Comparison of ENCODE assay signal across 8 cellular contexts in the genomic region with DNA sequence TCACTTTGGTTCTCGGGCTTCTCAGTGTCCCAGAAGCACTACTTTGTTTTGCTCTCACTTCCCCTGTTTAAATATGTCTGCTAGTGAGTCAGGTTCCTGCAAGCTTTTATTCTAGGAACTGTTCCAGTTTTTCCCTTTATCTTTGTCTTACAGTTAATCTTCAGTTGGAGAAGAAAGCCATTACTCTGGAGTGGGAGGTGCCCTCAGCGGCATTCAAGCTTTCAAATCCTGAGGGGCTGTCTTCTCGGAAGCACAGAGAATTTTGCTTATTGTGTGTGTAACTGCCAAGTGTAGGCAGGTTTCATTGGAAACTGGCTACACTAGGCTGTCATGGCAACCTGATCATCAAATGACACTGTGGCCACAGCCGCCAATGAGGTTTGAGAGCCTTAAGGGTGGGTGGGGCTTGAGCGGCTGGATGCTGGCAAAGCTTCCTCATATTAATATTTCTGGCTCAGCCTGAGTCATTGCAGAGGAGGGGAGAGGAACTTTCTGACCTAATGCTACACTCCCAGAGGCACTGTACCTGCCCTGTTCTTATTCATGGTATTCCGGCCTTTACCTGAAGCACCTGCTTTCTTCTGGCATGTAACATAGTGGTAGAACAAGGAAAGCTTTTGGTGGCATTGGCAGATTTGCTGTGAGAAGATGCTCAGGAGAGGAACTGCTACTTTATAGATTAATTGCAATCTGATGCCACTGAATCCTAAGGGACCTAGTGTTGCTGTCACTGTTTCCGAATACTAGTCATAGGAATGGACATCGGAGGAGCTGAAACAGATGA. TPM values are rescaled to one million over a fixed set of nuclear protein-coding genes. Genes with fewer than 3 reads are reported as not detected.
DNase-seq lines count a peak whose midpoint lies in the region; ATAC-seq, FAIRE-seq and TF ChIP-seq lines count a peak whose summit lies in the region.

No MANE protein-coding gene starts in this region.

- peak in 1 of 2 experiments; percentile 12; a peak in 3 of 4 replicates for TF ChIP-seq RAD21 in K562 (CRISPR knock-in tag; conservative IDR thresholded peaks at IDR 0.05 in 1 of 2, IDR thresholded peaks at IDR 0.05 in 1 of 2)

- H3K27ac ChIP-seq in K562 (ENCODE audit: extremely low read depth, low read depth, low read length): peak overlapping the region; percentile 89
- peak overlapping the region; percentile 88 for H3K27ac ChIP-seq in hepatocyte

- ATAC-seq in HG02840 (IDR thresholded peaks at IDR 0.05; ENCODE audit: low FRiP score, unreplicated experiment): peak; percentile 85
- peak; percentile 90 for ATAC-seq in K562
- peak; percentile 90 for ATAC-seq in sciatic nerve

- TSS peak; percentile 33 for BruUV-seq in K562 (replicated peaks; lab: Mats Ljungman, UMichigan)

- peak; percentile 71 for FAIRE-seq in GM12892 (lab: Jason Lieb, UNC)
- FAIRE-seq in K562 (lab: Jason Lieb, UNC): peak; percentile 96

- no peaks in the 10 kb centered on the region for H3K9me1 ChIP-seq in K562 (ENCODE audit: control insufficient read depth, insufficient read depth, low read length)

- H3K9ac ChIP-seq in K562 (ENCODE audit: insufficient read depth in 1 of 2, low read depth in 2 of 2, low read length in 2 of 2): peak overlapping the region; percentile 68 to 80; a peak in 3 of 4 replicates

- intact Hi-C loops in K562 (cut with micrococcal nuclease): loop anchor here (1.0 to 2.0 kb wide), 2 partner anchors 16 to 27 kb away; a partner anchor contains a TSS
- intact Hi-C loops in sciatic nerve (cut with DNase I): no loop called here

- no peaks in the 10 kb centered on the region for H3K9me2 ChIP-seq in hepatocyte (replicated peaks; ENCODE audit: insufficient read depth)

- POLR2A ChIA-PET in K562 (lab: Yijun Ruan, JAX): interaction anchor here (0.6 to 5.6 kb wide), 21 partner anchors 8 to 277 kb away, joined by 3 to 82 read pairs (median 3); a partner anchor contains a TSS

- TF ChIP-seq CTCF in K562 (IDR thresholded peaks at IDR 0.05 in 2 of 3, conservative IDR thresholded peaks at IDR 0.05 in 1 of 3; ENCODE audit: insufficient read depth in 2 of 3, low read depth in 1 of 3, low read length in 3 of 3): no peak
- no peak for TF ChIP-seq CTCF in hepatocyte (IDR thresholded peaks at IDR 0.05; ENCODE audit: poor library complexity)

- H3K4me3 ChIP-seq in K562 (peak overlapping the region; percentile 12; the same call in 1 of the 2 replicates), hepatocyte (no peak overlapping the region)

- H3K79me2 ChIP-seq in K562 (ENCODE audit: control insufficient read depth, insufficient read depth, low read length) (peaks cover 92% of the 10 kb centered on the region), hepatocyte (peaks cover 72% of the 10 kb centered on the region)

- H3K9me3 ChIP-seq in K562 (replicated peaks; ENCODE audit: control insufficient read depth, insufficient read depth, low read depth, low read length) (no peaks in the 10 kb centered on the region), hepatocyte (ENCODE audit: low read depth) (no peaks in the 10 kb centered on the region)

- H3K27me3 ChIP-seq in K562 (ENCODE audit: control insufficient read depth in 2 of 2, insufficient read depth in 2 of 2, low read length in 2 of 2): no peaks in the 10 kb centered on the region
- no peaks in the 10 kb centered on the region for H3K27me3 ChIP-seq in hepatocyte

- H2AFZ ChIP-seq in K562 (ENCODE audit: low read depth, low read length): no peak overlapping the region
- H2AFZ ChIP-seq in hepatocyte: no peak overlapping the region

- H3K4me2 ChIP-seq in K562 (ENCODE audit: insufficient read depth, low read length) (peak overlapping the region; percentile 78), hepatocyte (peak overlapping the region; percentile 26)

- peaks cover 77 to 84% of the 10 kb centered on the region in 2 experiments for H3K4me1 ChIP-seq in K562 (replicated peaks in 1 of 2; ENCODE audit: control insufficient read depth in 2 of 2, insufficient read depth in 2 of 2, low read length in 2 of 2)
- peaks cover 32% of the 10 kb centered on the region for H3K4me1 ChIP-seq in hepatocyte (ENCODE audit: insufficient read depth)

- H4K20me1 ChIP-seq in K562 (replicated peaks; ENCODE audit: control insufficient read depth, insufficient read depth, low read length): 0 out of 2 replicates have a peak, but pooled peaks cover 5% of the 10 kb centered on the region
- H4K20me1 ChIP-seq in hepatocyte (ENCODE audit: insufficient read depth, poor library complexity, severe bottlenecking): no peaks in the 10 kb centered on the region

- TF ChIP-seq POLR2A in GM12892 (IDR thresholded peaks at IDR 0.05; ENCODE audit: low read depth, low read length): no peak
- TF ChIP-seq POLR2A in K562 (conservative IDR thresholded peaks at IDR 0.05): peak; percentile 59

- TF ChIP-seq EP300 in K562 (IDR thresholded peaks at IDR 0.05; ENCODE audit: low read length): peak; percentile 92

- CTCF ChIA-PET in K562 (lab: Yijun Ruan, JAX; ENCODE audit: low intra/inter-chr PET ratio): no interaction called here

- WGBS in K562 (ENCODE audit: insufficient coverage, low coverage, missing lambda C conversion rate): 3% methylated on average over 8 of the region's 8 CpGs
- 45% methylated on average over 8 of the region's 8 CpGs for WGBS in hepatocyte (ENCODE audit: low lambda C conversion rate, missing lambda C conversion rate)

- H3K36me3 ChIP-seq in K562 (ENCODE audit: control insufficient read depth, insufficient read depth, low read length) (peaks cover 73% of the 10 kb centered on the region; the same call in 2 of the 3 replicates), hepatocyte (replicated peaks; ENCODE audit: insufficient read depth, low read depth) (no peaks in the 10 kb centered on the region)

- in situ Hi-C loops in K562 (cut with MboI): no loop called here

- DNase-seq in GM12892 (ENCODE audit: insufficient read length): peak; percentile 77
- DNase-seq in NCI-H1694 (lab: John Stamatoyannopoulos, UW): peak; percentile 84
- peak; percentile 83 for DNase-seq in T1000 (lab: John Stamatoyannopoulos, UW)
- peak; percentile 86 to 97 (median 90) for DNase-seq in K562 (ENCODE audit: extremely low read depth in 1 of 4, low spot score in 3 of 4)
- DNase-seq in hepatocyte (ENCODE audit: low spot score): peak; percentile 96
- DNase-seq in sciatic nerve (ENCODE audit: low spot score): peak; percentile 92
- no peak for DNase-seq in HuH-7 (ENCODE audit: low spot score)

RNA-seq across cellular contexts. Expression of a gene that starts 26.3 kb away (rescaled TPM):
- 5.8 TPM for polyA plus RNA-seq in GM12892 (2012; ENCODE audit: missing spikeins)
- 56.5 and 74.4 TPM in 2 replicates for total RNA-seq in K562 (2011; cell fraction: chromatin; rRNA removed; ENCODE audit: low replicate concordance)
- total RNA-seq in K562 (2011; cell fraction: nucleolus; rRNA removed): 41.5 and 42.5 TPM in 2 replicates
- 26.8 and 33.4 TPM in 2 replicates for total RNA-seq in K562 (2011; cell fraction: nucleoplasm; rRNA removed)
- total RNA-seq in K562 (2014; rRNA removed) (35.9 and 39.5 TPM in 2 replicates), K562 (2014; rRNA removed; fragmentation: Illumina TruSeq; extraction: Trizol) (19.0 and 19.3 TPM in 2 replicates), K562 (2015; rRNA removed; fragmentation: Illumina TruSeq; extraction: Trizol) (23.2 and 25.1 TPM in 2 replicates), K562 (2021) (30.1 and 30.7 TPM in 2 replicates), hepatocyte (52.4 and 62.3 TPM in 2 replicates), sciatic nerve (21.0 TPM)
- polyA plus RNA-seq in K562 (2011; rRNA removed) (21.7 and 26.7 TPM in 2 replicates), K562 (2014; fragmentation: Illumina TruSeq; extraction: Trizol) (18.7 and 25.2 TPM in 2 replicates), K562 (2014; fragmentation: Nextera tagmentation; extraction: Ambion mirVana) (under 1 TPM; 0.07 to 0.10 TPM), K562 (2014; rRNA removed) (27.2 and 31.0 TPM in 2 replicates), hepatocyte (40.1 and 51.0 TPM in 2 replicates)
- polyA plus RNA-seq in K562 (2011; cell fraction: cytosol; rRNA removed): 20.4 and 25.8 TPM in 2 replicates
- polyA plus RNA-seq in K562 (2011; cell fraction: nucleus; rRNA removed): 29.9 and 44.4 TPM in 2 replicates
- polyA plus RNA-seq in K562 (2012): 20.5 and 23.5 TPM in 2 replicates
- 21.0 and 28.2 TPM in 2 replicates for polyA minus RNA-seq in K562 (2011; rRNA and poly(A)+ RNA removed)
- polyA minus RNA-seq in K562 (2011; cell fraction: cytosol; rRNA and poly(A)+ RNA removed): 14.7 and 16.8 TPM in 2 replicates
- polyA minus RNA-seq in K562 (2011; cell fraction: nucleus; rRNA and poly(A)+ RNA removed): 14.8 and 20.9 TPM in 2 replicates

RNA-seq across cellular contexts. Expression of a gene that starts 27.2 kb away (rescaled TPM):
- 6.5 TPM for polyA plus RNA-seq in GM12892 (2012; ENCODE audit: missing spikeins)
- total RNA-seq in K562 (2011; cell fraction: chromatin; rRNA removed; ENCODE audit: low replicate concordance): 14.2 and 31.0 TPM in 2 replicates
- total RNA-seq in K562 (2011; cell fraction: nucleolus; rRNA removed): 27.1 and 29.7 TPM in 2 replicates
- total RNA-seq in K562 (2011; cell fraction: nucleoplasm; rRNA removed): 19.1 and 19.8 TPM in 2 replicates
- total RNA-seq in K562 (2014; rRNA removed) (21.3 and 27.6 TPM in 2 replicates), K562 (2014; rRNA removed; fragmentation: Illumina TruSeq; extraction: Trizol) (15.8 and 16.2 TPM in 2 replicates), K562 (2015; rRNA removed; fragmentation: Illumina TruSeq; extraction: Trizol) (15.9 and 17.4 TPM in 2 replicates), K562 (2021) (23.1 and 26.6 TPM in 2 replicates), hepatocyte (9.6 and 10.3 TPM in 2 replicates), sciatic nerve (7.8 TPM)
- polyA plus RNA-seq in K562 (2011; rRNA removed) (17.2 and 21.5 TPM in 2 replicates), K562 (2014; fragmentation: Illumina TruSeq; extraction: Trizol) (16.3 and 16.9 TPM in 2 replicates), K562 (2014; fragmentation: Nextera tagmentation; extraction: Ambion mirVana) (1 to 10 TPM; 4.8 to 5.3 TPM), K562 (2014; rRNA removed) (17.7 and 17.8 TPM in 2 replicates), hepatocyte (7.0 and 8.0 TPM in 2 replicates)
- polyA plus RNA-seq in K562 (2011; cell fraction: cytosol; rRNA removed): 24.4 and 26.5 TPM in 2 replicates
- 17.1 and 20.0 TPM in 2 replicates for polyA plus RNA-seq in K562 (2011; cell fraction: nucleus; rRNA removed)
- polyA plus RNA-seq in K562 (2012): 16.5 and 19.9 TPM in 2 replicates
- 14.9 and 19.6 TPM in 2 replicates for polyA minus RNA-seq in K562 (2011; rRNA and poly(A)+ RNA removed)
- polyA minus RNA-seq in K562 (2011; cell fraction: cytosol; rRNA and poly(A)+ RNA removed): 14.2 and 26.5 TPM in 2 replicates
- polyA minus RNA-seq in K562 (2011; cell fraction: nucleus; rRNA and poly(A)+ RNA removed): 6.3 and 7.7 TPM in 2 replicates

RNA-seq across cellular contexts. Expression of a gene that starts 33.2 kb away (rescaled TPM):
- 49.9 TPM for polyA plus RNA-seq in GM12892 (2012; ENCODE audit: missing spikeins)
- 91.2 and 285 TPM in 2 replicates for total RNA-seq in K562 (2011; cell fraction: chromatin; rRNA removed; ENCODE audit: low replicate concordance)
- total RNA-seq in K562 (2011; cell fraction: nucleolus; rRNA removed): 223 and 287 TPM in 2 replicates
- total RNA-seq in K562 (2011; cell fraction: nucleoplasm; rRNA removed): 132 and 134 TPM in 2 replicates
- total RNA-seq in K562 (2014; rRNA removed) (196 and 257 TPM in 2 replicates), K562 (2014; rRNA removed; fragmentation: Illumina TruSeq; extraction: Trizol) (34.3 and 50.3 TPM in 2 replicates), K562 (2015; rRNA removed; fragmentation: Illumina TruSeq; extraction: Trizol) (98.9 and 102 TPM in 2 replicates), K562 (2021) (135 and 137 TPM in 2 replicates), hepatocyte (29.4 and 36.5 TPM in 2 replicates), sciatic nerve (33.8 TPM)
- polyA plus RNA-seq in K562 (2011; rRNA removed) (90.1 and 106 TPM in 2 replicates), K562 (2014; fragmentation: Illumina TruSeq; extraction: Trizol) (89.2 and 128 TPM in 2 replicates), K562 (2014; fragmentation: Nextera tagmentation; extraction: Ambion mirVana) (1 to 10 TPM; 2.4 to 6.2 TPM), K562 (2014; rRNA removed) (128 and 149 TPM in 2 replicates), hepatocyte (68.1 and 81.7 TPM in 2 replicates)
- polyA plus RNA-seq in K562 (2011; cell fraction: cytosol; rRNA removed): 92.2 and 177 TPM in 2 replicates
- 244 and 370 TPM in 2 replicates for polyA plus RNA-seq in K562 (2011; cell fraction: nucleus; rRNA removed)
- polyA plus RNA-seq in K562 (2012): 94.0 and 96.2 TPM in 2 replicates
- polyA minus RNA-seq in K562 (2011; rRNA and poly(A)+ RNA removed): 49.5 and 74.8 TPM in 2 replicates
- 57.2 and 75.5 TPM in 2 replicates for polyA minus RNA-seq in K562 (2011; cell fraction: cytosol; rRNA and poly(A)+ RNA removed)
- polyA minus RNA-seq in K562 (2011; cell fraction: nucleus; rRNA and poly(A)+ RNA removed): 73.1 and 77.3 TPM in 2 replicates

RNA-seq across cellular contexts. Expression of a gene that starts 54.9 kb away (rescaled TPM):
- not detected for polyA plus RNA-seq in GM12892 (2012; ENCODE audit: missing spikeins)
- 0.58 and 2.0 TPM in 2 replicates for total RNA-seq in K562 (2011; cell fraction: chromatin; rRNA removed; ENCODE audit: low replicate concordance)
- total RNA-seq in K562 (2011; cell fraction: nucleolus; rRNA removed): 1.1 and 1.3 TPM in 2 replicates
- 1.7 TPM in 1 of 2 replicates, not detected in the other for total RNA-seq in K562 (2011; cell fraction: nucleoplasm; rRNA removed)
- 0.20 and 0.54 TPM in 2 replicates for total RNA-seq in K562 (2014; rRNA removed)
- total RNA-seq in K562 (2014; rRNA removed; fragmentation: Illumina TruSeq; extraction: Trizol): 0.47 TPM in 1 of 2 replicates, not detected in the other
- not detected in 2 replicates for total RNA-seq in K562 (2015; rRNA removed; fragmentation: Illumina TruSeq; extraction: Trizol)
- 0.40 and 0.72 TPM in 2 replicates for total RNA-seq in K562 (2021)
- polyA plus RNA-seq in K562 (2011; rRNA removed): 0.60 and 1.2 TPM in 2 replicates
- polyA plus RNA-seq in K562 (2011; cell fraction: cytosol; rRNA removed): 0.40 and 0.69 TPM in 2 replicates
- polyA plus RNA-seq in K562 (2011; cell fraction: nucleus; rRNA removed): 3.3 and 4.8 TPM in 2 replicates
- 0.16 and 0.37 TPM in 2 replicates for polyA plus RNA-seq in K562 (2012)
- 0.22 and 1.0 TPM in 2 replicates for polyA plus RNA-seq in K562 (2014; fragmentation: Illumina TruSeq; extraction: Trizol)
- polyA plus RNA-seq in K562 (2014; fragmentation: Nextera tagmentation; extraction: Ambion mirVana): under 1 TPM; 0.10 to 0.11 TPM
- polyA plus RNA-seq in K562 (2014; rRNA removed): 0.21 and 0.65 TPM in 2 replicates
- 1.2 and 1.4 TPM in 2 replicates for polyA minus RNA-seq in K562 (2011; rRNA and poly(A)+ RNA removed)
- polyA minus RNA-seq in K562 (2011; cell fraction: cytosol; rRNA and poly(A)+ RNA removed): not detected in 2 replicates
- polyA minus RNA-seq in K562 (2011; cell fraction: nucleus; rRNA and poly(A)+ RNA removed): not detected in 2 replicates
- total RNA-seq in hepatocyte: 5.3 and 14.3 TPM in 2 replicates
- 5.6 and 12.8 TPM in 2 replicates for polyA plus RNA-seq in hepatocyte
- 6.0 TPM for total RNA-seq in sciatic nerve
